In the genomic region with DNA sequence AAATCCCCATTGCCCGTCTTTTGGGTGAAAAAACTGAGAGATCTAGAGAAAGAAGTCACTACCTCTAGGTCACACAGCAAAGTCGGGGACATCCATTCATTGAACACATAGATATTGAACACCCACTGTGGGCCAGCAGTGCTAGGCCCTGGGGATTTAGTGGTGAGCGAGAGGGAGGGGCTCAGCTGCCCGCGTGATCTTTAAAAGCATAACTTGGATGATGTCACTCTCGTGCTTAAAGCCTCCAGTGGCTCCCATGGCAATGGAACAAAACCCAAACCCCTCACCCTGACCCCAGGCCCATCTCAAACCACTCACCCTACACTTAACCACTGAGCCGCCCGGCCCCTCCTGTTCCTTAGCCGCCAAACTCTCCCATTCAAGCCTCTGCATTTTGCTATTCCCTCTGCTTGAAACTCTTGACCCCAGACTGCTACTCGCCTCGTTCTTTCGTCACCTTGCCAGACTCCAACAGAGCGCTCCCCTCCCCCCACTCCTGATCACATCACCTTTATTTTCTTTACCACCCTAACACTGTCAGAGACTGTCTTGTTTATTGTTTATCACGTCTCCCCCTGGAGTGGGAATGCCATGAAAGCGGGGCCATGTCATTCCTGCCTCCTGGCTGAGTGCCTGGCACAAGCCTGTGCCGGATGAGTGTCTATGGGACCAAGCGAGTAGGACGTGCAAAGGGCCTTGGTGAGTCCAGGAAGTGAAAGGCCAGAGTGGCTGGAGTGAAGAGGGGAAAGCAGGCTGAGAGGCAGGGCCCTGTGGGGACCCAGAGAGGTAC, we compare ENCODE assay signal across 6 cellular contexts. TPM values are rescaled to one million over a fixed set of nuclear protein-coding genes. Genes with fewer than 3 reads are reported as not detected.
DNase-seq lines count a peak whose midpoint lies in the region; ATAC-seq, FAIRE-seq and TF ChIP-seq lines count a peak whose summit lies in the region.

No MANE protein-coding gene starts in this region.

- no peak for FAIRE-seq in H1 (lab: Jason Lieb, UNC)

- peaks cover 13 to 26% (median 21%) of the 10 kb centered on the region in 4 experiments for H3K4me1 ChIP-seq in H1 (replicated peaks in 1 of 4; ENCODE audit: control insufficient read depth in 3 of 4, insufficient read depth in 4 of 4, low read length in 3 of 4)
- peaks cover 16 to 29% (median 26%) of the 10 kb centered on the region in 3 donors for H3K4me1 ChIP-seq in skeletal muscle tissue (ENCODE audit: control insufficient read depth in 3 of 3, insufficient read depth in 3 of 3, low read length in 3 of 3)

- TF ChIP-seq EP300 in H1 (IDR thresholded peaks at IDR 0.05; ENCODE audit: borderline replicate concordance in 1 of 2, low read depth in 2 of 2, low read length in 2 of 2): no peak

- no peak overlapping the region for H4K91ac ChIP-seq in H1 (replicated peaks; ENCODE audit: insufficient read length, low read length)

- H3K4me2 ChIP-seq in H1 (ENCODE audit: insufficient read depth in 1 of 2, low read depth in 2 of 2, low read length in 2 of 2): peak overlapping the region; percentile 73 to 76

- H2BK12ac ChIP-seq in H1 (ENCODE audit: low read depth, low read length): peak overlapping the region; percentile 90

- no peak overlapping the region for H3K23ac ChIP-seq in H1 (ENCODE audit: insufficient read length)

- POLR2A ChIA-PET in AG04449 (lab: Yijun Ruan, JAX): no interaction called here
- POLR2A ChIA-PET in H1 (lab: Charles Lee; ENCODE audit: partially characterized antibody): interaction anchor here (0.8 to 1.2 kb wide), 6 partner anchors 12 to 167 kb away, joined by 3 to 6 read pairs (median 3); no protein-coding TSS in a partner anchor

- no peak overlapping the region for H2BK120ac ChIP-seq in H1 (replicated peaks; ENCODE audit: low read depth, low read length)

- no peak overlapping the region for H2AFZ ChIP-seq in H1 (ENCODE audit: low read length)

- peak; percentile 14 for ATAC-seq in GM21390 (IDR thresholded peaks at IDR 0.05; ENCODE audit: unreplicated experiment)
- ATAC-seq in GM18519 (IDR thresholded peaks at IDR 0.05; ENCODE audit: low FRiP score, unreplicated experiment): no peak

- peaks cover 0 to 4% of the 10 kb centered on the region in 2 experiments; a peak in 1 of 4 replicates for H3K79me2 ChIP-seq in H1 (ENCODE audit: control insufficient read depth in 1 of 2, insufficient read depth in 2 of 2, low read length in 2 of 2)

- DNase-seq in AG04449 (ENCODE audit: low read depth, low spot score) (no peak), NCI-H460 (ENCODE audit: extremely low read depth, low read depth) (peak; percentile 55), H1 (ENCODE audit: low read depth in 1 of 2, low spot score in 2 of 2) (peak in 1 of 2 experiments; percentile 64)

- peak overlapping the region; percentile 81; the same call in 1 of the 2 replicates for H2BK15ac ChIP-seq in H1 (ENCODE audit: low read length)

- no peak overlapping the region for H3K14ac ChIP-seq in H1 (ENCODE audit: insufficient read length)

- H4K20me1 ChIP-seq in H1 (replicated peaks in 1 of 2; ENCODE audit: control insufficient read depth in 1 of 2, insufficient read depth in 2 of 2, low read length in 2 of 2): peaks cover 1 to 18% of the 10 kb centered on the region in 2 experiments

- H3K9ac ChIP-seq in H1 (replicated peaks in 1 of 4; ENCODE audit: extremely low read depth in 1 of 4, low read depth in 3 of 4, low read length in 3 of 4): peak overlapping the region in 1 of 4 experiments; percentile 36; a peak in 2 of 7 replicates
- H3K9ac ChIP-seq in skeletal muscle tissue (ENCODE audit: low read depth in 1 of 3, low read length in 3 of 3): peak overlapping the region in 1 of 3 donors; percentile 32

- TF ChIP-seq POLR2A in H1 (IDR thresholded peaks at IDR 0.05; ENCODE audit: control extremely low read depth in 1 of 2, low read depth in 2 of 2, low read length in 2 of 2): no peak

- H3K9me3 ChIP-seq in H1 (ENCODE audit: insufficient read depth in 2 of 2, low read depth in 1 of 2, low read length in 1 of 2) (no peaks in the 10 kb centered on the region), skeletal muscle tissue (ENCODE audit: control insufficient read depth in 3 of 3, low read length in 3 of 3) (no peaks in the 10 kb centered on the region)

- no peak overlapping the region for H4K5ac ChIP-seq in H1 (ENCODE audit: insufficient read length, low read depth, low read length)

- peaks cover 6% of the 10 kb centered on the region; the same call in 1 of the 2 replicates for H3K79me1 ChIP-seq in H1 (ENCODE audit: low read depth, low read length)

- H2BK5ac ChIP-seq in H1 (ENCODE audit: low read depth, low read length): peak overlapping the region; percentile 3; the same call in 1 of the 2 replicates

- CTCF ChIA-PET in AG04449 (lab: Yijun Ruan, JAX) (interaction anchor here (1.5 to 4.7 kb wide), 7 partner anchors 12 to 187 kb away, joined by 3 to 26 read pairs (median 13); no protein-coding TSS in a partner anchor), H1 (lab: Charles Lee; ENCODE audit: partially characterized antibody) (interaction anchor here (0.7 to 35.5 kb wide), 7 partner anchors 11 to 220 kb away, joined by 3 to 825 read pairs (median 5); partner anchors contain the start of gene TOR2A)

- peak overlapping the region; percentile 86; the same call in 1 of the 2 replicates for H4K8ac ChIP-seq in H1 (ENCODE audit: extremely low read depth, insufficient read depth, low read length)

- H3K27me3 ChIP-seq in H1 (replicated peaks in 1 of 4; ENCODE audit: control insufficient read depth in 3 of 4, extremely low read depth in 1 of 4, insufficient read depth in 3 of 4, low read length in 3 of 4): peaks cover 0 to 18% (median 16%) of the 10 kb centered on the region in 4 experiments; a peak in 6 of 7 replicates
- peaks cover 42 to 55% (median 44%) of the 10 kb centered on the region in 3 donors for H3K27me3 ChIP-seq in skeletal muscle tissue (ENCODE audit: control insufficient read depth in 3 of 3, insufficient read depth in 3 of 3, low read length in 3 of 3)

- H3K18ac ChIP-seq in H1 (ENCODE audit: extremely low read depth, low read length): 0 out of 2 replicates have a peak overlapping the region, but pooled peaks have one; percentile 79

- no peak for TF ChIP-seq RAD21 in H1 (IDR thresholded peaks at IDR 0.05 in 1 of 2, conservative IDR thresholded peaks at IDR 0.05 in 1 of 2; ENCODE audit: low read depth in 2 of 2, low read length in 2 of 2)

- 37% methylated on average over 18 of the region's 18 CpGs; no CpG with 5 or more reads in 1 of the 2 experiments for WGBS in H1 (ENCODE audit: extremely low coverage in 1 of 2, insufficient coverage in 1 of 2, insufficient read length in 1 of 2, insufficient replicate concordance in 2 of 2, low coverage in 1 of 2, low lambda C conversion rate in 2 of 2, missing lambda C conversion rate in 1 of 2), 2 experiments

- H3K4me3 ChIP-seq in AG04449 (ENCODE audit: low read depth, low read length) (peak overlapping the region; percentile 70), H1 (ENCODE audit: extremely low read depth in 1 of 4, insufficient read depth in 2 of 4, low read depth in 3 of 4, low read length in 4 of 4) (peak overlapping the region; percentile 26 to 62 (median 52)), skeletal muscle tissue (ENCODE audit: low read length in 3 of 3) (peak overlapping the region in 2 of 3 donors; percentile 35 to 54)

- H3K23me2 ChIP-seq in H1 (ENCODE audit: low read depth, low read length): peaks cover 19% of the 10 kb centered on the region; the same call in 1 of the 2 replicates

- H2AK5ac ChIP-seq in H1 (ENCODE audit: low read depth, low read length): 0 out of 2 replicates have a peak overlapping the region, but pooled peaks have one; percentile 47

- H2BK20ac ChIP-seq in H1 (ENCODE audit: low read length): no peak overlapping the region

- H3K27ac ChIP-seq in H1 (ENCODE audit: low read depth, low read length) (no peak overlapping the region), skeletal muscle tissue (ENCODE audit: low read depth, low read length) (peak overlapping the region; percentile 19)

- peak overlapping the region; percentile 12 for H3K4ac ChIP-seq in H1 (replicated peaks; ENCODE audit: insufficient read length, low read depth, low read length)

- peaks cover 0 to 3% (median 0%) of the 10 kb centered on the region in 4 experiments; a peak in 2 of 8 replicates for H3K36me3 ChIP-seq in H1 (ENCODE audit: control insufficient read depth in 2 of 4, insufficient read depth in 4 of 4, low read length in 3 of 4)
- H3K36me3 ChIP-seq in skeletal muscle tissue (ENCODE audit: control insufficient read depth in 3 of 3, insufficient read depth in 3 of 3, low read length in 3 of 3): peaks cover 0 to 4% (median 2%) of the 10 kb centered on the region in 3 donors

- TF ChIP-seq CTCF in AG04449 (IDR thresholded peaks at IDR 0.05; ENCODE audit: insufficient read depth, low read length, missing control alignments) (no peak), H1 (IDR thresholded peaks at IDR 0.05; ENCODE audit: control extremely low read depth in 1 of 3, insufficient read depth in 1 of 3, low read depth in 1 of 3, low read length in 3 of 3) (no peak)

- H3K56ac ChIP-seq in H1 (replicated peaks; ENCODE audit: insufficient read length, low read depth, low read length): no peak overlapping the region

RNA-seq across cellular contexts. Expression of gene PIP5KL1, which starts 0.7 kb away (rescaled TPM):
- total RNA-seq in NCI-H460 (2014; rRNA removed; shearing (Covaris generic)): 2.8 and 4.5 TPM in 2 replicates
- polyA plus RNA-seq in NCI-H460 (2014; cell fraction: nucleus; rRNA removed): 41.2 and 50.3 TPM in 2 replicates
- 12.2 and 13.4 TPM in 2 replicates for total RNA-seq in H1 (2021; fragmentation: NEBNext Ultra II Directional; extraction: Animal tissue kit (Norgen Biotek cat#: 25700))
- polyA plus RNA-seq in H1 (2011; rRNA removed): 15.4 and 27.4 TPM in 2 replicates
- polyA plus RNA-seq in H1 (2011; cell fraction: cytosol; rRNA removed): 15.3 TPM
- polyA plus RNA-seq in H1 (2011; cell fraction: nucleus; rRNA removed): 42.3 TPM
- 11.0 to 14.5 TPM (median 13.0 TPM) in 4 replicates for polyA plus RNA-seq in H1 (2012, experiment 1 of 2)
- 10.5 TPM for polyA plus RNA-seq in H1 (2012, experiment 2 of 2)
- 12.9 TPM for polyA plus RNA-seq in H1 (2013, experiment 1 of 2)
- polyA plus RNA-seq in H1 (2013, experiment 2 of 2): 11.8 TPM
- polyA minus RNA-seq in H1 (2011; rRNA and poly(A)+ RNA removed): 1.8 and 4.1 TPM in 2 replicates
- 16.4 TPM for polyA minus RNA-seq in H1 (2011; cell fraction: cytosol; rRNA and poly(A)+ RNA removed)
- 10.7 TPM for polyA minus RNA-seq in H1 (2011; cell fraction: nucleus; rRNA and poly(A)+ RNA removed)
- total RNA-seq in skeletal muscle tissue: not detected

RNA-seq across cellular contexts. Expression of gene DPM2, which starts 6.4 kb away (rescaled TPM):
- total RNA-seq in NCI-H460 (2014; rRNA removed; shearing (Covaris generic)): 31.1 and 39.5 TPM in 2 replicates
- polyA plus RNA-seq in NCI-H460 (2014; cell fraction: nucleus; rRNA removed): 35.0 and 39.1 TPM in 2 replicates
- total RNA-seq in H1 (2021; fragmentation: NEBNext Ultra II Directional; extraction: Animal tissue kit (Norgen Biotek cat#: 25700)): 45.4 and 48.8 TPM in 2 replicates
- polyA plus RNA-seq in H1 (2011; rRNA removed): 95.4 and 110 TPM in 2 replicates
- polyA plus RNA-seq in H1 (2011; cell fraction: cytosol; rRNA removed): 55.5 TPM
- polyA plus RNA-seq in H1 (2011; cell fraction: nucleus; rRNA removed): 67.9 TPM
- 34.5 to 60.4 TPM (median 57.6 TPM) in 4 replicates for polyA plus RNA-seq in H1 (2012, experiment 1 of 2)
- polyA plus RNA-seq in H1 (2012, experiment 2 of 2): 64.1 TPM
- 39.2 TPM for polyA plus RNA-seq in H1 (2013, experiment 1 of 2)
- 39.2 TPM for polyA plus RNA-seq in H1 (2013, experiment 2 of 2)
- 37.7 and 56.7 TPM in 2 replicates for polyA minus RNA-seq in H1 (2011; rRNA and poly(A)+ RNA removed)
- 37.1 TPM for polyA minus RNA-seq in H1 (2011; cell fraction: cytosol; rRNA and poly(A)+ RNA removed)
- polyA minus RNA-seq in H1 (2011; cell fraction: nucleus; rRNA and poly(A)+ RNA removed): 41.0 TPM
- total RNA-seq in skeletal muscle tissue: 7.3 TPM

RNA-seq across cellular contexts. Expression of gene ST6GALNAC4, which starts 14.4 kb away (rescaled TPM):
- total RNA-seq in NCI-H460 (2014; rRNA removed; shearing (Covaris generic)): 33.3 and 36.2 TPM in 2 replicates
- polyA plus RNA-seq in NCI-H460 (2014; cell fraction: nucleus; rRNA removed): 83.0 and 196 TPM in 2 replicates
- total RNA-seq in H1 (2021; fragmentation: NEBNext Ultra II Directional; extraction: Animal tissue kit (Norgen Biotek cat#: 25700)): 21.8 and 27.0 TPM in 2 replicates
- 34.1 and 49.5 TPM in 2 replicates for polyA plus RNA-seq in H1 (2011; rRNA removed)
- 27.6 TPM for polyA plus RNA-seq in H1 (2011; cell fraction: cytosol; rRNA removed)
- polyA plus RNA-seq in H1 (2011; cell fraction: nucleus; rRNA removed): 38.3 TPM
- 11.6 to 21.8 TPM (median 18.9 TPM) in 4 replicates for polyA plus RNA-seq in H1 (2012, experiment 1 of 2)
- polyA plus RNA-seq in H1 (2012, experiment 2 of 2): 18.6 TPM
- 26.2 TPM for polyA plus RNA-seq in H1 (2013, experiment 1 of 2)
- polyA plus RNA-seq in H1 (2013, experiment 2 of 2): 25.6 TPM
- polyA minus RNA-seq in H1 (2011; rRNA and poly(A)+ RNA removed): 16.4 and 19.0 TPM in 2 replicates
- 32.7 TPM for polyA minus RNA-seq in H1 (2011; cell fraction: cytosol; rRNA and poly(A)+ RNA removed)
- 24.5 TPM for polyA minus RNA-seq in H1 (2011; cell fraction: nucleus; rRNA and poly(A)+ RNA removed)
- 23.5 TPM for total RNA-seq in skeletal muscle tissue

RNA-seq across cellular contexts. Expression of gene ST6GALNAC6, which starts 31.9 kb away (rescaled TPM):
- 6.5 and 12.8 TPM in 2 replicates for total RNA-seq in NCI-H460 (2014; rRNA removed; shearing (Covaris generic))
- polyA plus RNA-seq in NCI-H460 (2014; cell fraction: nucleus; rRNA removed): 33.0 and 36.7 TPM in 2 replicates
- 37.7 and 43.7 TPM in 2 replicates for total RNA-seq in H1 (2021; fragmentation: NEBNext Ultra II Directional; extraction: Animal tissue kit (Norgen Biotek cat#: 25700))
- 64.4 and 72.9 TPM in 2 replicates for polyA plus RNA-seq in H1 (2011; rRNA removed)
- polyA plus RNA-seq in H1 (2011; cell fraction: cytosol; rRNA removed): 60.4 TPM
- 54.5 TPM for polyA plus RNA-seq in H1 (2011; cell fraction: nucleus; rRNA removed)
- 22.5 to 37.7 TPM (median 31.4 TPM) in 4 replicates for polyA plus RNA-seq in H1 (2012, experiment 1 of 2)
- polyA plus RNA-seq in H1 (2012, experiment 2 of 2): 33.2 TPM
- polyA plus RNA-seq in H1 (2013, experiment 1 of 2): 27.2 TPM
- polyA plus RNA-seq in H1 (2013, experiment 2 of 2): 27.7 TPM
- 40.3 and 44.6 TPM in 2 replicates for polyA minus RNA-seq in H1 (2011; rRNA and poly(A)+ RNA removed)
- polyA minus RNA-seq in H1 (2011; cell fraction: cytosol; rRNA and poly(A)+ RNA removed): 18.6 TPM
- 23.3 TPM for polyA minus RNA-seq in H1 (2011; cell fraction: nucleus; rRNA and poly(A)+ RNA removed)
- 33.9 TPM for total RNA-seq in skeletal muscle tissue

RNA-seq across cellular contexts. Expression of gene EEIG1, which starts 49.5 kb away (rescaled TPM):
- total RNA-seq in NCI-H460 (2014; rRNA removed; shearing (Covaris generic)): 9.2 and 12.2 TPM in 2 replicates
- polyA plus RNA-seq in NCI-H460 (2014; cell fraction: nucleus; rRNA removed): 11.6 and 14.6 TPM in 2 replicates
- 50.8 and 51.3 TPM in 2 replicates for total RNA-seq in H1 (2021; fragmentation: NEBNext Ultra II Directional; extraction: Animal tissue kit (Norgen Biotek cat#: 25700))
- polyA plus RNA-seq in H1 (2011; rRNA removed): 29.8 and 61.0 TPM in 2 replicates
- polyA plus RNA-seq in H1 (2011; cell fraction: cytosol; rRNA removed): 21.7 TPM
- polyA plus RNA-seq in H1 (2011; cell fraction: nucleus; rRNA removed): 44.6 TPM
- polyA plus RNA-seq in H1 (2012, experiment 1 of 2): 25.4 to 46.5 TPM (median 38.1 TPM) in 4 replicates
- 23.9 TPM for polyA plus RNA-seq in H1 (2012, experiment 2 of 2)
- polyA plus RNA-seq in H1 (2013, experiment 1 of 2): 23.7 TPM
- 21.4 TPM for polyA plus RNA-seq in H1 (2013, experiment 2 of 2)
- 17.4 and 17.6 TPM in 2 replicates for polyA minus RNA-seq in H1 (2011; rRNA and poly(A)+ RNA removed)
- polyA minus RNA-seq in H1 (2011; cell fraction: cytosol; rRNA and poly(A)+ RNA removed): 13.5 TPM
- polyA minus RNA-seq in H1 (2011; cell fraction: nucleus; rRNA and poly(A)+ RNA removed): 20.7 TPM
- 8.9 TPM for total RNA-seq in skeletal muscle tissue
